8 cellular contexts compared by ENCODE assay signal in the genomic region with DNA sequence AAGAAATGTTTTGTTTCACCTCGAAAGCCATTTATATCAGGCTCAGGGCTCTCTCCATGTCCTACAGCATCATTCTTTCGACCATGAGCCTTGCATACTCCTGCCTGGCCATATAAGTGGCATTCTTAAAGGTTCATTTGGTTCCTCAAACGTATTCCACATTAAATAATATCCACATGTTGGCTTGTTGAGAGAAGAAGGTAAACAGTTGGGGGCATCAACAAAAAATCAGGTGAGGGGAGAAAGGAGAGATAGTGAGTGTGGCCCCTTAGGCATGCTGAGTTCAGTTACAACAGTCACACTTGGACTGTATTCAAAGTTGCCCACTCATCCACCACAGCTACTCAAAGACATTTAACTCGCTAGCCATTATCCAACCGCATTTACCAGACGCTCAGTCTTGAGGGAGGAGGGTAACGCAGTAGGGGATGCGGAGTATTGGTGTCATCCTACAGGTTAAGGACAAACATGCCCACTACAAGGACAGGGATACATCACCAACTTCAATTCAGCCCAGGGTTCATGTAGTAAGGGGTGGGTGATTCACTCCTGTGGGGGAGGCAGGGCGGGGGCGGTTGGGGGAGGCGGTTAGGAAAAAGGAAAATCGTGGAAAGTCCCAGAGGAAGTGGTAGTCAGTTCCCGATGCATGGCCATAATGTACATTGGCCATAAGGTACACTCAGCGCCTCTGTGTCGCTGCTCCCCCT. TPM values are rescaled to one million over a fixed set of nuclear protein-coding genes. Genes with fewer than 3 reads are reported as not detected.
DNase-seq lines count a peak whose midpoint lies in the region; ATAC-seq, FAIRE-seq and TF ChIP-seq lines count a peak whose summit lies in the region.

No MANE protein-coding gene starts in this region.

- no peaks in the 10 kb centered on the region for H3K9me3 ChIP-seq in keratinocyte (ENCODE audit: control insufficient read depth, low read depth, low read length)
- no peaks in the 10 kb centered on the region for H3K9me3 ChIP-seq in thyroid gland

- peak overlapping the region; percentile 87 for H3K9ac ChIP-seq in keratinocyte (ENCODE audit: control insufficient read depth, extremely low read depth, insufficient read depth, low read length)

- no peaks in the 10 kb centered on the region for H3K9me1 ChIP-seq in keratinocyte (ENCODE audit: control insufficient read depth, extremely low read depth, insufficient read depth, low read length)

- CTCF ChIA-PET in activated CD4-positive, alpha-beta memory T cell treated with anti-CD3 and anti-CD28 coated beads for 36 hours (lab: Charles Lee): interaction anchor here (1.3 to 1.7 kb wide), 2 partner anchors 28 to 30 kb away, joined by 4 read pairs; no protein-coding TSS in a partner anchor
- CTCF ChIA-PET in activated CD4-positive, alpha-beta memory T cell treated with anti-CD3 and anti-CD28 coated beads, Interleukin-2, amount 10 ng/mL, durations not matched to agents 7 days and 5 days (lab: Charles Lee): interaction anchor here (2.1 kb wide), 1 partner anchor 29 kb away, joined by 19 read pairs; no protein-coding TSS in a partner anchor

- TF ChIP-seq CTCF in keratinocyte (optimal IDR thresholded peaks at IDR 0.05 in 1 of 3, IDR thresholded peaks at IDR 0.05 in 1 of 3, conservative IDR thresholded peaks at IDR 0.05 in 1 of 3; ENCODE audit: extremely low read depth in 1 of 3, insufficient read depth in 2 of 3, low read length in 3 of 3): no peak
- no peak for TF ChIP-seq CTCF in thyroid gland (IDR thresholded peaks at IDR 0.05)

- H3K27ac ChIP-seq in keratinocyte (ENCODE audit: control insufficient read depth, insufficient read depth, low read length): peak overlapping the region; percentile 82
- H3K27ac ChIP-seq in thyroid gland: peak overlapping the region in 1 of 3 donors; percentile 86
- H3K27ac ChIP-seq in substantia nigra (ENCODE audit: low read depth, low read length, poor library complexity, severe bottlenecking): no peak overlapping the region

- no peaks in the 10 kb centered on the region for H3K36me3 ChIP-seq in keratinocyte (ENCODE audit: control insufficient read depth in 2 of 2, extremely low read depth in 1 of 2, insufficient read depth in 2 of 2, low read length in 2 of 2)
- H3K36me3 ChIP-seq in thyroid gland: no peaks in the 10 kb centered on the region

- peaks cover 49% of the 10 kb centered on the region for H3K79me2 ChIP-seq in keratinocyte (ENCODE audit: control insufficient read depth, insufficient read depth, low read length)

- POLR2A ChIA-PET in activated CD4-positive, alpha-beta memory T cell treated with anti-CD3 and anti-CD28 coated beads for 36 hours (lab: Charles Lee): no interaction called here
- POLR2A ChIA-PET in activated CD4-positive, alpha-beta memory T cell treated with anti-CD3 and anti-CD28 coated beads, Interleukin-2, amount 10 ng/mL, durations not matched to agents 7 days and 5 days (lab: Charles Lee): no interaction called here

- peaks cover 55% of the 10 kb centered on the region for H3K27me3 Mint-ChIP-seq in activated CD4-positive, alpha-beta memory T cell treated with anti-CD3 and anti-CD28 coated beads for 36 hours
- peaks cover 80% of the 10 kb centered on the region for H3K27me3 Mint-ChIP-seq in activated CD4-positive, alpha-beta memory T cell treated with anti-CD3 and anti-CD28 coated beads, Interleukin-2, amount 10 ng/mL, durations not matched to agents 7 days and 5 days
- H3K27me3 Mint-ChIP-seq in activated naive CD8-positive, alpha-beta T cell treated with anti-CD3 and anti-CD28 coated beads, Interleukin-2, amount 50 U/mL, for 24 hours: peaks cover 67% of the 10 kb centered on the region

- peak overlapping the region; percentile 76 for H2AFZ ChIP-seq in keratinocyte (ENCODE audit: control insufficient read depth, low read length)

- peak overlapping the region; percentile 82 to 91 (median 87) for H3K4me3 ChIP-seq in keratinocyte (ENCODE audit: control insufficient read depth in 2 of 3, extremely low read depth in 1 of 3, insufficient read depth in 2 of 3, low read depth in 1 of 3, low read length in 3 of 3)
- peak overlapping the region in 2 of 3 donors; percentile 84 to 92 for H3K4me3 ChIP-seq in thyroid gland (replicated peaks in 1 of 3)

- H3K9me3 Mint-ChIP-seq in activated CD4-positive, alpha-beta memory T cell treated with anti-CD3 and anti-CD28 coated beads for 36 hours: no peaks in the 10 kb centered on the region
- H3K9me3 Mint-ChIP-seq in activated CD4-positive, alpha-beta memory T cell treated with anti-CD3 and anti-CD28 coated beads, Interleukin-2, amount 10 ng/mL, durations not matched to agents 7 days and 5 days: no peaks in the 10 kb centered on the region
- no peaks in the 10 kb centered on the region for H3K9me3 Mint-ChIP-seq in activated naive CD8-positive, alpha-beta T cell treated with anti-CD3 and anti-CD28 coated beads, Interleukin-2, amount 50 U/mL, for 24 hours

- FAIRE-seq in keratinocyte (lab: Jason Lieb, UNC): no peak

- H3K4me2 ChIP-seq in keratinocyte (ENCODE audit: control insufficient read depth, extremely low read depth, insufficient read depth, low read depth, low read length): peak overlapping the region; percentile 83

- peak overlapping the region; percentile 71 for H3K4me3 Mint-ChIP-seq in activated CD4-positive, alpha-beta memory T cell treated with anti-CD3 and anti-CD28 coated beads for 36 hours
- no peak overlapping the region for H3K4me3 Mint-ChIP-seq in activated CD4-positive, alpha-beta memory T cell treated with anti-CD3 and anti-CD28 coated beads, Interleukin-2, amount 10 ng/mL, durations not matched to agents 7 days and 5 days
- H3K4me3 Mint-ChIP-seq in activated naive CD8-positive, alpha-beta T cell treated with anti-CD3 and anti-CD28 coated beads, Interleukin-2, amount 50 U/mL, for 24 hours: peak overlapping the region; percentile 77

- TF ChIP-seq POLR2A in thyroid gland (IDR thresholded peaks at IDR 0.05): no peak

- intact Hi-C loops in activated CD4-positive, alpha-beta memory T cell treated with anti-CD3 and anti-CD28 coated beads for 36 hours (cut with micrococcal nuclease): no loop called here
- intact Hi-C loops in thyroid gland (cut with DNase I): no loop called here

- DNase-seq in activated CD4-positive, alpha-beta memory T cell treated with anti-CD3 and anti-CD28 coated beads for 36 hours: no peak
- DNase-seq in activated CD4-positive, alpha-beta memory T cell treated with anti-CD3 and anti-CD28 coated beads, Interleukin-2, amount 10 ng/mL, durations not matched to agents 7 days and 5 days: no peak
- DNase-seq in activated naive CD8-positive, alpha-beta T cell treated with anti-CD3 and anti-CD28 coated beads, Interleukin-2, amount 50 U/mL, for 24 hours: no peak
- DNase-seq in keratinocyte (ENCODE audit: low read depth, low spot score) (no peak), thyroid gland (no peak), substantia nigra (lab: John Stamatoyannopoulos, UW) (no peak)

- peaks cover 13% of the 10 kb centered on the region for H3K4me1 Mint-ChIP-seq in activated CD4-positive, alpha-beta memory T cell treated with anti-CD3 and anti-CD28 coated beads for 36 hours (ENCODE audit: low read depth)
- H3K4me1 Mint-ChIP-seq in activated CD4-positive, alpha-beta memory T cell treated with anti-CD3 and anti-CD28 coated beads, Interleukin-2, amount 10 ng/mL, durations not matched to agents 7 days and 5 days: peaks cover 10% of the 10 kb centered on the region
- H3K4me1 Mint-ChIP-seq in activated naive CD8-positive, alpha-beta T cell treated with anti-CD3 and anti-CD28 coated beads, Interleukin-2, amount 50 U/mL, for 24 hours: peaks cover 27% of the 10 kb centered on the region

- H4K20me1 ChIP-seq in keratinocyte (ENCODE audit: control insufficient read depth, extremely low read depth, insufficient read depth, low read length): no peaks in the 10 kb centered on the region

- peak; percentile 35 for ATAC-seq in activated naive CD8-positive, alpha-beta T cell treated with anti-CD3 and anti-CD28 coated beads, Interleukin-2, amount 50 U/mL, for 24 hours
- no peak for ATAC-seq in GM18511 (IDR thresholded peaks at IDR 0.05; ENCODE audit: unreplicated experiment)
- no peak for ATAC-seq in GM21390 (IDR thresholded peaks at IDR 0.05; ENCODE audit: unreplicated experiment)

- H3K27me3 ChIP-seq in keratinocyte (ENCODE audit: control insufficient read depth, extremely low read depth, insufficient read depth, low read length) (no peaks in the 10 kb centered on the region), thyroid gland (no peaks in the 10 kb centered on the region)

- no peak overlapping the region for H3K27ac Mint-ChIP-seq in activated CD4-positive, alpha-beta memory T cell treated with anti-CD3 and anti-CD28 coated beads for 36 hours
- no peak overlapping the region for H3K27ac Mint-ChIP-seq in activated CD4-positive, alpha-beta memory T cell treated with anti-CD3 and anti-CD28 coated beads, Interleukin-2, amount 10 ng/mL, durations not matched to agents 7 days and 5 days
- no peak overlapping the region for H3K27ac Mint-ChIP-seq in activated naive CD8-positive, alpha-beta T cell treated with anti-CD3 and anti-CD28 coated beads, Interleukin-2, amount 50 U/mL, for 24 hours

- H3K4me1 ChIP-seq in keratinocyte (ENCODE audit: control insufficient read depth, extremely low read depth, insufficient read depth, low read length): peaks cover 28% of the 10 kb centered on the region
- peaks cover 26 to 34% of the 10 kb centered on the region in 2 donors for H3K4me1 ChIP-seq in thyroid gland

- 50 to 52% methylated on average over 15 of the region's 15 CpGs for WGBS in thyroid gland, 2 donors

- dilution Hi-C loops in keratinocyte (cut with MboI; ENCODE audit: extremely low pct_ligation_motif_present, low sequenced_read_pairs): no loop called here

- no peaks in the 10 kb centered on the region for H3K36me3 Mint-ChIP-seq in activated CD4-positive, alpha-beta memory T cell treated with anti-CD3 and anti-CD28 coated beads for 36 hours
- H3K36me3 Mint-ChIP-seq in activated CD4-positive, alpha-beta memory T cell treated with anti-CD3 and anti-CD28 coated beads, Interleukin-2, amount 10 ng/mL, durations not matched to agents 7 days and 5 days (ENCODE audit: low read depth): no peaks in the 10 kb centered on the region
- peaks cover under 1% of the 10 kb centered on the region for H3K36me3 Mint-ChIP-seq in activated naive CD8-positive, alpha-beta T cell treated with anti-CD3 and anti-CD28 coated beads, Interleukin-2, amount 50 U/mL, for 24 hours (ENCODE audit: low read depth)

RNA-seq across cellular contexts. Expression of gene ZNF697, which starts 1.4 kb away (rescaled TPM):
- total RNA-seq in activated CD4-positive, alpha-beta memory T cell treated with anti-CD3 and anti-CD28 coated beads for 36 hours: under 1 TPM; 0.62 to 0.68 TPM
- total RNA-seq in activated CD4-positive, alpha-beta memory T cell treated with anti-CD3 and anti-CD28 coated beads, Interleukin-2, amount 10 ng/mL, durations not matched to agents 7 days and 5 days: under 1 TPM; 0.13 to 0.15 TPM
- polyA plus RNA-seq in keratinocyte: 3.3 to 4.7 TPM (median 4.0 TPM) in 3 replicates
- 0.92 TPM for polyA plus RNA-seq in keratinocyte (2011; ENCODE audit: low read depth)
- 2.4 and 3.8 TPM in 2 replicates for polyA plus RNA-seq in keratinocyte (2011; cell fraction: cytosol; rRNA removed)
- polyA plus RNA-seq in keratinocyte (2011; cell fraction: nucleus; rRNA removed): 7.7 and 10.0 TPM in 2 replicates
- 2.2 and 4.6 TPM in 2 replicates for polyA plus RNA-seq in keratinocyte (2012; ENCODE audit: low replicate concordance)
- 2.0 to 6.8 TPM (median 4.9 TPM) in 3 replicates for polyA minus RNA-seq in keratinocyte
- 6.9 TPM for polyA minus RNA-seq in keratinocyte (2011; cell fraction: cytosol; rRNA and poly(A)+ RNA removed)
- 10.4 and 13.7 TPM in 2 replicates for polyA minus RNA-seq in keratinocyte (2011; cell fraction: nucleus; rRNA and poly(A)+ RNA removed)
- 10 to 100 TPM; 10.8 to 17.9 (median 11.9) TPM for total RNA-seq in thyroid gland

Comparison
In these comparisons a context has a peak if more than half of its experiments do, and no peak if none do; other contexts are left out.
1. RNA of gene ZNF697, which starts 1.4 kb away (total RNA-seq): 10.8 to 17.9 TPM in thyroid gland; 0.62 to 0.68 TPM in activated CD4-positive, alpha-beta memory T cell treated with anti-CD3 and anti-CD28 coated beads for 36 hours and 0.13 to 0.15 TPM in activated CD4-positive, alpha-beta memory T cell treated with anti-CD3 and anti-CD28 coated beads, Interleukin-2, amount 10 ng/mL, durations not matched to agents 7 days and 5 days; every median in the first group is over 4 times any median in the second.